ENCODE assay signal across 21 cellular contexts in genomic region chr3:164040991-164041390, GRCh38.
DNase-seq lines count a peak whose midpoint lies in the region; ATAC-seq and TF ChIP-seq lines count a peak whose summit lies in the region.
"Had no signal": no experiment of that assay in that cellular context is flagged by ENCODE, and none has a peak within 500 bp of the region (broad histone marks: within the 10 kb centered on the region; RNA-seq: fewer than 3 reads in every experiment).

No MANE protein-coding gene starts in this region.

- ATAC-seq in HG03460 (IDR thresholded peaks at IDR 0.05; ENCODE audit: unreplicated experiment) (no peak), HG03196 (IDR thresholded peaks at IDR 0.05; ENCODE audit: unreplicated experiment) (no peak)

- H4K20me1 ChIP-seq in SU-DHL-6 (ENCODE audit: low read depth, low read length) (no peaks in the 10 kb centered on the region), neural cell (ENCODE audit: insufficient read depth) (no peaks in the 10 kb centered on the region)

- H2AFZ ChIP-seq in SU-DHL-6 (ENCODE audit: low read depth, low read length, severe bottlenecking) (peak overlapping the region; percentile 40), neural cell (ENCODE audit: low read depth, low read length) (no peak overlapping the region)

- no peak for TF ChIP-seq POLR2A in lower leg skin (IDR thresholded peaks at IDR 0.05)

- 0 out of 2 replicates have a peak, but pooled peaks cover 7% of the 10 kb centered on the region for H3K9me2 ChIP-seq in SU-DHL-6 (replicated peaks; ENCODE audit: insufficient read depth, low read length)
- no peaks in the 10 kb centered on the region for H3K9me2 ChIP-seq in neural cell (ENCODE audit: insufficient read depth, low read length)

- TF ChIP-seq CTCF in SU-DHL-6 (IDR thresholded peaks at IDR 0.05; ENCODE audit: insufficient read depth, low read length, poor library complexity, severe bottlenecking) (no peak), brain microvascular endothelial cell (IDR thresholded peaks at IDR 0.05; ENCODE audit: low read depth, low read length, missing control alignments) (no peak), neural cell (IDR thresholded peaks at IDR 0.05; ENCODE audit: poor library complexity, severe bottlenecking) (no peak), lower leg skin (IDR thresholded peaks at IDR 0.05) (no peak)

- H3K27me3 ChIP-seq in SU-DHL-6 (ENCODE audit: low read length) (no peaks in the 10 kb centered on the region), brain microvascular endothelial cell (replicated peaks) (no peaks in the 10 kb centered on the region), neural cell (ENCODE audit: insufficient read depth, low read depth, low read length) (no peaks in the 10 kb centered on the region)
- H3K27me3 ChIP-seq: SJCRH30 had no signal

- H3F3A ChIP-seq in SU-DHL-6 (ENCODE audit: insufficient read depth) (no peaks in the 10 kb centered on the region), neural cell (ENCODE audit: insufficient read depth, low read length, poor library complexity, severe bottlenecking) (no peaks in the 10 kb centered on the region)

- intact Hi-C loops in lower leg skin (cut with DNase I; ENCODE audit: low total_unique reads), result no loop called here

- H3K4me2 ChIP-seq in SU-DHL-6 (ENCODE audit: low read depth, low read length, poor library complexity, severe bottlenecking), result no peak overlapping the region
- no peak overlapping the region for H3K4me2 ChIP-seq in neural cell (ENCODE audit: low read length)

- no peak overlapping the region for H3K27ac ChIP-seq in SU-DHL-6 (ENCODE audit: low read depth, low read length)
- H3K27ac ChIP-seq in brain microvascular endothelial cell, result no peak overlapping the region
- no peak overlapping the region for H3K27ac ChIP-seq in neural cell (ENCODE audit: low read length)
- H3K27ac ChIP-seq: C4-2B, SJCRH30 had no signal

- DNase-seq in ELR (ENCODE audit: low read depth) (peak; percentile 20), brain microvascular endothelial cell (peak; percentile 22), lower leg skin (ENCODE audit: low spot score in 2 of 2) (no peak), HPDE6-E6E7 (ENCODE audit: extremely low spot score) (no peak)
- DNase-seq: Calu3; CD8-positive, alpha-beta memory T cell; DMS153; EL; KBM-7; NCI-H1105; NCI-H146; NCI-H2029 treated with DMSO at 0.1 percent for 48 hours; NCI-H2171; NCI-H345; NCI-H524 treated with DMSO at 0.1 percent for 48 hours had no signal

- in situ Hi-C loops in brain microvascular endothelial cell (cut with HindIII; ENCODE audit: low pct_ligation_motif_present, low sequenced_read_pairs), result no loop called here

- H3K36me3 ChIP-seq in SU-DHL-6 (ENCODE audit: low read length) (no peaks in the 10 kb centered on the region), brain microvascular endothelial cell (replicated peaks) (no peaks in the 10 kb centered on the region), neural cell (ENCODE audit: insufficient read depth, low read length) (no peaks in the 10 kb centered on the region)
- H3K36me3 ChIP-seq: SJCRH30 had no signal

- H3K4me3 ChIP-seq in SU-DHL-6 (ENCODE audit: insufficient read depth, low read length, poor library complexity, severe bottlenecking) (no peak overlapping the region), brain microvascular endothelial cell (ENCODE audit: low read depth, low read length) (no peak overlapping the region), neural cell (ENCODE audit: low read length) (no peak overlapping the region), lower leg skin (ENCODE audit: low read depth, poor library complexity, severe bottlenecking) (no peak overlapping the region)
- H3K4me3 ChIP-seq: SJCRH30 had no signal

- H3K9me3 ChIP-seq in SU-DHL-6 (ENCODE audit: insufficient read depth, low read length) (no peaks in the 10 kb centered on the region), neural cell (ENCODE audit: low read length) (no peaks in the 10 kb centered on the region)
- H3K9me3 ChIP-seq: SJCRH30 had no signal

- H3K79me2 ChIP-seq in SU-DHL-6 (ENCODE audit: insufficient read depth, low read length) (no peaks in the 10 kb centered on the region), neural cell (replicated peaks; ENCODE audit: insufficient read depth, low read length) (no peaks in the 10 kb centered on the region)

- no peak for TF ChIP-seq RAD21 in neural cell (conservative IDR thresholded peaks at IDR 0.05)

- no peak for TF ChIP-seq EP300 in neural cell (conservative IDR thresholded peaks at IDR 0.05; ENCODE audit: poor library complexity, severe bottlenecking)

- 75 to 82% methylated on average over 2 of the region's 2 CpGs for WGBS in lower leg skin, 2 donors

- H3K9ac ChIP-seq in SU-DHL-6 (ENCODE audit: low read length) (no peak overlapping the region), neural cell (ENCODE audit: low read length) (no peak overlapping the region)

TF ChIP-seq in neural cell, 6 proteins besides CTCF, POLR2A, EP300 and RAD21:
- no peak for TF ChIP-seq TAF1 (IDR thresholded peaks at IDR 0.05; ENCODE audit: low read depth)
- TF ChIP-seq REST (IDR thresholded peaks at IDR 0.05; ENCODE audit: borderline replicate concordance), result no peak
- TF ChIP-seq EZH2 (IDR thresholded peaks at IDR 0.05; ENCODE audit: borderline replicate concordance, insufficient read depth, low read length, poor library complexity, severe bottlenecking), result no peak
- peak; percentile 51 for TF ChIP-seq POLR2AphosphoS5 (IDR thresholded peaks at IDR 0.05)
- no peak for TF ChIP-seq MXI1 (conservative IDR thresholded peaks at IDR 0.05; ENCODE audit: poor library complexity, severe bottlenecking)
- no peak for TF ChIP-seq SMC3 (conservative IDR thresholded peaks at IDR 0.05; ENCODE audit: poor library complexity)

Comparison
In these comparisons a context has a peak if more than half of its experiments do, and no peak if none do; other contexts are left out.
1. DNase-seq: peak in ELR (single experiment) and brain microvascular endothelial cell (single experiment); none in lower leg skin (0 of 2) and HPDE6-E6E7 (single experiment).